In the genomic region with DNA sequence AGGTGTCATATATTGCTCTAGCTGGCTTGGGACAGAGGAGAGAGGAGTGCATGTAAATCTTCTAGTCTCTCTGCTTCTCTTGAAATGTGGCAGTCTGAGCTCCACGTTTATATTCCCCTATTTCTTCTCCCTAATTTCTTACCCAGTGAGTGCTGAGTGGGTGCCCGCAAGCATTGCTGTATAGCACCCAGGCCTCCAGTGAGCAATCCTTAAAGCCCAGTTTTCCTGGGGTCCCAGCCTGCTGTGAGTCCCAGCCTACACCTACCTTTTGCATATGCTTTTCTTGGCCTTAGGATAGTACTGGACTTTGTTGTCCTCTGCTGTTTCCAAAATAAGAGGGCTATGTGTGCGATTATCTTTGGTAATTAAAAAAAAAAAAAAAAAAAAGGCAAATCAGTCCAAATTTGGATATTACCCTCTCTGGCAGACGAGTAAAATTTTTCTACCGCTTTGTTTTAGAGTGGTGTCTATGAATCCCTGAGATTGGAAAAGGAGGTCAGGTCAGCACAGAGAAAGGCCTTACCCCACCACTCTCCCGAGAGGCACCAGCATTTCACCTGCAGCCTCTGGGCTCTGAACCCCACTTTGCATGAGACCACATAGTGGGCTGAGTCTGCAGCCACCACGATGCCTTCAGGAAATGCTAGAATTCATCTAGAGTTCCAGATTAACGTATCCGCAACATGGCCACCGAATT, we compare ENCODE assay signal across 8 cellular contexts. TPM values are rescaled to one million over a fixed set of nuclear protein-coding genes. Genes with fewer than 3 reads are reported as not detected.
A peak's percentile ranks its signal among the peaks of the same experiment; 100 is the strongest.
DNase-seq lines count a peak whose midpoint lies in the region; ATAC-seq, FAIRE-seq and TF ChIP-seq lines count a peak whose summit lies in the region.

No MANE protein-coding gene starts in this region.

- H3K36me3 Mint-ChIP-seq in CD14-positive monocyte: peaks cover 0 to 2% of the 10 kb centered on the region in 2 donors

- peak overlapping the region; percentile 80 for H3K4me3 ChIP-seq in bronchial epithelial cell (ENCODE audit: low read depth, low read length)
- H3K4me3 ChIP-seq in mesodermal cell (ENCODE audit: extremely low read depth, insufficient read depth, low read length, poor library complexity, severe bottlenecking): peak overlapping the region; percentile 49

- no peak for TF ChIP-seq POLR2A in H54 (IDR thresholded peaks at IDR 0.05; ENCODE audit: low read depth, low read length)

- ATAC-seq in HG02943 (IDR thresholded peaks at IDR 0.05; ENCODE audit: low read depth, unreplicated experiment) (peak; percentile 47), HG03095 (IDR thresholded peaks at IDR 0.05; ENCODE audit: unreplicated experiment) (no peak)

- POLR2A ChIA-PET in HEK293T (lab: Yijun Ruan, JAX): no interaction called here

- no peak for TF ChIP-seq CTCF in CD14-positive monocyte (IDR thresholded peaks at IDR 0.05)
- TF ChIP-seq CTCF in bronchial epithelial cell (IDR thresholded peaks at IDR 0.05; ENCODE audit: insufficient read depth, low read length, severe bottlenecking): no peak

- no peaks in the 10 kb centered on the region for H3K9me3 ChIP-seq in mesodermal cell (ENCODE audit: control insufficient read depth, low read length)

- 0 to 2% methylated on average over 3 to 4 of the region's 10 CpGs for WGBS in mesodermal cell (ENCODE audit: insufficient coverage in 2 of 2), 2 experiments

- intact Hi-C loops in CD14-positive monocyte (cut with micrococcal nuclease): no loop called here

- H3K4me1 Mint-ChIP-seq in CD14-positive monocyte: peaks cover 65% of the 10 kb centered on the region

- H3K4me1 ChIP-seq in mesodermal cell (ENCODE audit: control insufficient read depth, insufficient read depth, low read length, poor library complexity, severe bottlenecking): peaks cover 13% of the 10 kb centered on the region

- H3K27me3 Mint-ChIP-seq in CD14-positive monocyte (ENCODE audit: low read depth in 3 of 3): no peaks in the 10 kb centered on the region

- peak overlapping the region; percentile 86 to 95 for H3K4me3 Mint-ChIP-seq in CD14-positive monocyte

- H3K27ac ChIP-seq in mesodermal cell (ENCODE audit: low read depth, low read length, severe bottlenecking): peak overlapping the region; percentile 29

- DNase-seq in CD14-positive monocyte (ENCODE audit: low spot score) (no peak), bronchial epithelial cell (ENCODE audit: low read depth) (no peak), H54 (ENCODE audit: insufficient read length, low spot score) (no peak), HEK293T (ENCODE audit: extremely low spot score) (no peak)
- DNase-seq in activated CD4-positive, alpha-beta T cell treated with anti-CD3 and anti-CD28 coated beads for 4 hours: no peak

- H3K27me3 ChIP-seq in bronchial epithelial cell (ENCODE audit: control insufficient read depth, insufficient read depth, low read length): no peaks in the 10 kb centered on the region

- peaks cover 0 to 3% (median 0%) of the 10 kb centered on the region in 7 donors for H3K9me3 Mint-ChIP-seq in CD14-positive monocyte

- no peak for FAIRE-seq in bronchial epithelial cell (lab: Jason Lieb, UNC)
- no peak for FAIRE-seq in H54 (lab: Jason Lieb, UNC)

- peak overlapping the region; percentile 88 to 96 (median 94) for H3K27ac Mint-ChIP-seq in CD14-positive monocyte

- H3K36me3 ChIP-seq in bronchial epithelial cell (ENCODE audit: control insufficient read depth, insufficient read depth, low read length): peaks cover 4% of the 10 kb centered on the region
- H3K36me3 ChIP-seq in mesodermal cell (ENCODE audit: control insufficient read depth, insufficient read depth, low read length): peaks cover 4% of the 10 kb centered on the region

- CTCF ChIA-PET in HEK293T (lab: Yijun Ruan, JAX): no interaction called here

TF ChIP-seq in HEK293T, 16 proteins besides CTCF, POLR2A, EP300 and RAD21:
- no peak for TF ChIP-seq BHLHE40 (IDR thresholded peaks at IDR 0.05; ENCODE audit: borderline replicate concordance)
- no peak for TF ChIP-seq L3MBTL2 (conservative IDR thresholded peaks at IDR 0.05)
- no peak for TF ChIP-seq ZNF384 (IDR thresholded peaks at IDR 0.05)
- TF ChIP-seq FOXM1 (IDR thresholded peaks at IDR 0.05; ENCODE audit: borderline replicate concordance): no peak

RNA-seq across cellular contexts. Expression of gene MGST1, which starts 1.1 kb away (rescaled TPM):
- polyA plus RNA-seq in CD14-positive monocyte: 100 to 1,000 TPM; 248 to 295 TPM
- 66.1 and 87.7 TPM in 2 replicates for total RNA-seq in bronchial epithelial cell
- polyA plus RNA-seq in mesodermal cell (2013, experiment 1 of 2): 68.5 TPM
- polyA plus RNA-seq in mesodermal cell (2013, experiment 2 of 2): 73.4 TPM
